ENCODE assay signal across 23 cellular contexts in the genomic region with DNA sequence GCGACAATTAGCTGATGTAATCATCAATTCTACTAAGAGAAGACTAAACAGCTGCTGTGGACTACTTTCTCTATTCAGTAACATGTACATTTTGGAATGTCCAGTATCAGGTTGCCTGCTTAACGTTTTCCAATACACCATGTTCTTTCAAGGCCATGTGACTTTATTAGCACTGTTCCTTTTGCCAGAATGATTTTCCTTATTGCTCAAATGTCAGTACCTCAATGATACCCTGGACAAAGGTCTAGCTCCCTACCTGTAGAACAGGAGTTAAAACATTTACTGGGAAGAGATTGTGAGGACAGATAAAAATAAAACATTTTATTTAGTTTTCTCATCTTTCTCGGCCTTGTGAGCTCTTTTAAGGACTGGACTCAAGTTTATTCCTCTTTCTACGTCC.
"Had no signal": no experiment of that assay in that cellular context is flagged by ENCODE, and none has a peak within 500 bp of the region (broad histone marks: within the 10 kb centered on the region; RNA-seq: fewer than 3 reads in every experiment).

No MANE protein-coding gene starts in this region.

- H3K4me1 ChIP-seq: parathyroid adenoma, prostate gland, upper lobe of right lung had no signal

- H3K9me3 Mint-ChIP-seq: naive thymus-derived CD8-positive, alpha-beta T cell; stimulated activated memory B cell treated with anti-CD40 and anti-IgM and Interleukin-4, amounts not matched to agents 10 μg/mL and 1 μg/mL and 100 μg/mL, for 72 hours; stimulated activated naive CD8-positive, alpha-beta T cell treated with anti-CD3 and anti-CD28 coated beads, Interleukin-15, Interleukin-2, amounts not matched to agents 100 ng/mL and 50 ng/mL, for 24 hours had no signal

- H3K36me3 ChIP-seq: prostate gland, right lobe of liver, upper lobe of right lung, vagina had no signal

- H3K4me3 ChIP-seq: hepatocyte, prostate gland, right lobe of liver, spleen, tibial artery, upper lobe of right lung, vagina had no signal

- H3K27ac ChIP-seq: foreskin keratinocyte, hepatocyte, parathyroid adenoma, prostate gland, right lobe of liver, spleen, tibial artery, upper lobe of right lung, vagina had no signal

- H3K27me3 Mint-ChIP-seq: naive thymus-derived CD8-positive, alpha-beta T cell; stimulated activated memory B cell treated with anti-CD40 and anti-IgM and Interleukin-4, amounts not matched to agents 10 μg/mL and 1 μg/mL and 100 μg/mL, for 72 hours; stimulated activated naive CD8-positive, alpha-beta T cell treated with anti-CD3 and anti-CD28 coated beads, Interleukin-15, Interleukin-2, amounts not matched to agents 100 ng/mL and 50 ng/mL, for 24 hours had no signal

- H3K4me3 Mint-ChIP-seq: naive thymus-derived CD8-positive, alpha-beta T cell; stimulated activated memory B cell treated with anti-CD40 and anti-IgM and Interleukin-4, amounts not matched to agents 10 μg/mL and 1 μg/mL and 100 μg/mL, for 72 hours; stimulated activated naive CD8-positive, alpha-beta T cell treated with anti-CD3 and anti-CD28 coated beads, Interleukin-15, Interleukin-2, amounts not matched to agents 100 ng/mL and 50 ng/mL, for 24 hours had no signal

- H3K27me3 ChIP-seq: foreskin keratinocyte, hepatocyte, right lobe of liver, spleen, tibial artery, upper lobe of right lung, vagina had no signal

- H3K27ac Mint-ChIP-seq: stimulated activated memory B cell treated with anti-CD40 and anti-IgM and Interleukin-4, amounts not matched to agents 10 μg/mL and 1 μg/mL and 100 μg/mL, for 72 hours; stimulated activated naive CD8-positive, alpha-beta T cell treated with anti-CD3 and anti-CD28 coated beads, Interleukin-15, Interleukin-2, amounts not matched to agents 100 ng/mL and 50 ng/mL, for 24 hours had no signal

- DNase-seq: dermis blood vessel endothelial cell; erythroblast; foreskin keratinocyte; kidney; left cardiac atrium; left ventricle myocardium superior; mesendoderm; naive thymus-derived CD8-positive, alpha-beta T cell; occipital lobe; retina; right lobe of liver; spleen; stimulated activated CD4-positive, alpha-beta T cell treated with anti-CD3 and anti-CD28 coated beads, Interleukin-15, amount 100 ng/mL, for 24 hours; stimulated activated CD4-positive, alpha-beta T cell treated with anti-CD3 and anti-CD28 coated beads, Interleukin-1b, Interleukin-23, amount 100 ng/mL, for 48 hours; stimulated activated CD4-positive, alpha-beta T cell treated with anti-CD3 and anti-CD28 coated beads, Interleukin-4, amount 100 ng/mL, for 24 hours; tibial artery; upper lobe of right lung had no signal

- ATAC-seq: foreskin keratinocyte; left cardiac atrium; left ventricle myocardium superior; naive thymus-derived CD8-positive, alpha-beta T cell; right lobe of liver; stimulated activated memory B cell treated with anti-CD40 and anti-IgM and Interleukin-4, amounts not matched to agents 10 μg/mL and 1 μg/mL and 100 μg/mL, for 72 hours; upper lobe of right lung had no signal

- FAIRE-seq: kidney had no signal

- H3K9me3 ChIP-seq: prostate gland, right lobe of liver, spleen, tibial artery, upper lobe of right lung, vagina had no signal
